In the genomic region with DNA sequence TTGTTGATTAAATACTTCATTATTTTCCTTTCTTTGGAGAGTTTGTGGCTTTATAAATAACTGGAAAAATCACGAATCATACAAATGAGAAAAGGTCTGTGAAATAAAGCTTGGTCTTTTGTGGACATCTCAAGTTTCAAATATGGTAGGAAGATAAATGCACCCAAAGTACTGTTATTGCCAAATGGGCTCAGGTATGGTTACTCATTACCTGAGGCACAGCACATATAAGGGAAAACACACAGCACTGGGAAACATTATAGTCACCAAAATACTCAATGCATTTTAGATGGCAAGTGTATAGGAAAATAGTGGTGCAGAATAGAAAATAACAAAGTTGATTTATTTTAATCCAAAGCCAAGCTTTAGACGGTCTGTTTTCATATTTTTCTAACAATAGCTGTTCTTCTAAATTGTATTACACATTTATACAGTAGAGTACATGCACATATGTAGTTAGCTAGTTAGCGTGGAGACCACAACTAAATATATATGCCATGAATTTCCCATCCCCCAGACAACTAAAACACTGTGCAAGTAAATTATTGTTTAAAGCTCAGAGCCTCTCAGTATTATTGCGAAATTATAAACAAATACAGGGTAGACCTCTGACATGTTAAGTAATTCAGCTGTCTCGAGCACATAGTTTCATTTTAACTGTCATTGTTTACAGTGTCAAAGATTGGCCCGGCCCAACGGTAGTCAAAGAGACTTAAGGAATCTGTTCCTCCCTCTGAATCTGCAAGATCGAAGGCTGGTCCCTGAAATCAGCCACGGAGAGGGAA, we compare ENCODE assay signal across 1 cellular context.
TF ChIP-seq lines count a peak whose summit lies in the region.

No MANE protein-coding gene starts in this region.

TF ChIP-seq in HepG2, 621 proteins besides CTCF, POLR2A, EP300 and RAD21 (continued from another document and continues in another):
- TF ChIP-seq, protein P1, sequence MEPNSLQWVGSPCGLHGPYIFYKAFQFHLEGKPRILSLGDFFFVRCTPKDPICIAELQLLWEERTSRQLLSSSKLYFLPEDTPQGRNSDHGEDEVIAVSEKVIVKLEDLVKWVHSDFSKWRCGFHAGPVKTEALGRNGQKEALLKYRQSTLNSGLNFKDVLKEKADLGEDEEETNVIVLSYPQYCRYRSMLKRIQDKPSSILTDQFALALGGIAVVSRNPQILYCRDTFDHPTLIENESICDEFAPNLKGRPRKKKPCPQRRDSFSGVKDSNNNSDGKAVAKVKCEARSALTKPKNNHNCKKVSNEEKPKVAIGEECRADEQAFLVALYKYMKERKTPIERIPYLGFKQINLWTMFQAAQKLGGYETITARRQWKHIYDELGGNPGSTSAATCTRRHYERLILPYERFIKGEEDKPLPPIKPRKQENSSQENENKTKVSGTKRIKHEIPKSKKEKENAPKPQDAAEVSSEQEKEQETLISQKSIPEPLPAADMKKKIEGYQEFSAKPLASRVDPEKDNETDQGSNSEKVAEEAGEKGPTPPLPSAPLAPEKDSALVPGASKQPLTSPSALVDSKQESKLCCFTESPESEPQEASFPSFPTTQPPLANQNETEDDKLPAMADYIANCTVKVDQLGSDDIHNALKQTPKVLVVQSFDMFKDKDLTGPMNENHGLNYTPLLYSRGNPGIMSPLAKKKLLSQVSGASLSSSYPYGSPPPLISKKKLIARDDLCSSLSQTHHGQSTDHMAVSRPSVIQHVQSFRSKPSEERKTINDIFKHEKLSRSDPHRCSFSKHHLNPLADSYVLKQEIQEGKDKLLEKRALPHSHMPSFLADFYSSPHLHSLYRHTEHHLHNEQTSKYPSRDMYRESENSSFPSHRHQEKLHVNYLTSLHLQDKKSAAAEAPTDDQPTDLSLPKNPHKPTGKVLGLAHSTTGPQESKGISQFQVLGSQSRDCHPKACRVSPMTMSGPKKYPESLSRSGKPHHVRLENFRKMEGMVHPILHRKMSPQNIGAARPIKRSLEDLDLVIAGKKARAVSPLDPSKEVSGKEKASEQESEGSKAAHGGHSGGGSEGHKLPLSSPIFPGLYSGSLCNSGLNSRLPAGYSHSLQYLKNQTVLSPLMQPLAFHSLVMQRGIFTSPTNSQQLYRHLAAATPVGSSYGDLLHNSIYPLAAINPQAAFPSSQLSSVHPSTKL (CRISPR knock-in tag; IDR thresholded peaks at IDR 0.05): peak; percentile 91
- peak; percentile 63 for TF ChIP-seq ZEB1 (IDR thresholded peaks at IDR 0.05; ENCODE audit: insufficient replicate concordance, low read depth)
- no peak; the same call in 1 of the 2 replicates for TF ChIP-seq ZNF772 (CRISPR knock-in tag; IDR thresholded peaks at IDR 0.05)
- TF ChIP-seq ZNF256 (CRISPR knock-in tag; conservative IDR thresholded peaks at IDR 0.05): no peak
- TF ChIP-seq PHF8 (CRISPR knock-in tag; IDR thresholded peaks at IDR 0.05): no peak
- no peak for TF ChIP-seq ARID2 (CRISPR knock-in tag; IDR thresholded peaks at IDR 0.05; ENCODE audit: borderline replicate concordance)
- TF ChIP-seq ZFAT (CRISPR knock-in tag; conservative IDR thresholded peaks at IDR 0.05): no peak
- TF ChIP-seq ZBTB1 (CRISPR knock-in tag; IDR thresholded peaks at IDR 0.05; ENCODE audit: borderline replicate concordance): no peak
- TF ChIP-seq ZNF569 (CRISPR knock-in tag; IDR thresholded peaks at IDR 0.05; ENCODE audit: borderline replicate concordance): no peak
- no peak for TF ChIP-seq SPEN (CRISPR knock-in tag; IDR thresholded peaks at IDR 0.05; ENCODE audit: low read depth)
- TF ChIP-seq ISL2 (CRISPR knock-in tag; IDR thresholded peaks at IDR 0.05): peak; percentile 76
- TF ChIP-seq, protein P2, sequence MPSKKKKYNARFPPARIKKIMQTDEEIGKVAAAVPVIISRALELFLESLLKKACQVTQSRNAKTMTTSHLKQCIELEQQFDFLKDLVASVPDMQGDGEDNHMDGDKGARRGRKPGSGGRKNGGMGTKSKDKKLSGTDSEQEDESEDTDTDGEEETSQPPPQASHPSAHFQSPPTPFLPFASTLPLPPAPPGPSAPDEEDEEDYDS (CRISPR knock-in tag; IDR thresholded peaks at IDR 0.05): no peak
- TF ChIP-seq MBNL3 (CRISPR knock-in tag; conservative IDR thresholded peaks at IDR 0.05): no peak
- TF ChIP-seq ARNT2 (CRISPR knock-in tag; IDR thresholded peaks at IDR 0.05; ENCODE audit: low read depth): no peak
- TF ChIP-seq, protein P3, sequence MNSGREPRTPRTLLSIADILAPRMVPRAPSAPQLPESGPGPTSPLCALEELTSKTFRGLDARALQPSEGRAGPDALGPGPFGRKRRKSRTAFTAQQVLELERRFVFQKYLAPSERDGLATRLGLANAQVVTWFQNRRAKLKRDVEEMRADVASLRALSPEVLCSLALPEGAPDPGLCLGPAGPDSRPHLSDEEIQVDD (CRISPR knock-in tag; IDR thresholded peaks at IDR 0.05; ENCODE audit: borderline replicate concordance): no peak
- peak; percentile 21; the same call in 1 of the 2 replicates for TF ChIP-seq THAP11 (CRISPR knock-in tag; IDR thresholded peaks at IDR 0.05)
- TF ChIP-seq MIXL1 (CRISPR knock-in tag; IDR thresholded peaks at IDR 0.05): peak; percentile 82
- no peak for TF ChIP-seq SOX6 (IDR thresholded peaks at IDR 0.05)
- peak; percentile 93 for TF ChIP-seq SOX6 (CRISPR knock-in tag; IDR thresholded peaks at IDR 0.05)
- TF ChIP-seq ZNF205 (CRISPR knock-in tag; IDR thresholded peaks at IDR 0.05): no peak
- no peak for TF ChIP-seq ZSCAN30 (CRISPR knock-in tag; IDR thresholded peaks at IDR 0.05)
- TF ChIP-seq, protein P4, sequence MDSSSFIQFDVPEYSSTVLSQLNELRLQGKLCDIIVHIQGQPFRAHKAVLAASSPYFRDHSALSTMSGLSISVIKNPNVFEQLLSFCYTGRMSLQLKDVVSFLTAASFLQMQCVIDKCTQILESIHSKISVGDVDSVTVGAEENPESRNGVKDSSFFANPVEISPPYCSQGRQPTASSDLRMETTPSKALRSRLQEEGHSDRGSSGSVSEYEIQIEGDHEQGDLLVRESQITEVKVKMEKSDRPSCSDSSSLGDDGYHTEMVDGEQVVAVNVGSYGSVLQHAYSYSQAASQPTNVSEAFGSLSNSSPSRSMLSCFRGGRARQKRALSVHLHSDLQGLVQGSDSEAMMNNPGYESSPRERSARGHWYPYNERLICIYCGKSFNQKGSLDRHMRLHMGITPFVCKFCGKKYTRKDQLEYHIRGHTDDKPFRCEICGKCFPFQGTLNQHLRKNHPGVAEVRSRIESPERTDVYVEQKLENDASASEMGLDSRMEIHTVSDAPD (CRISPR knock-in tag; IDR thresholded peaks at IDR 0.05): no peak; the same call in 1 of the 2 replicates
- no peak for TF ChIP-seq ZNF720 (CRISPR knock-in tag; IDR thresholded peaks at IDR 0.05)
- peak; percentile 86 for TF ChIP-seq FOXA3 (CRISPR knock-in tag; IDR thresholded peaks at IDR 0.05)
- no peak for TF ChIP-seq AKAP8 (CRISPR knock-in tag; IDR thresholded peaks at IDR 0.05)
- TF ChIP-seq, protein P5, sequence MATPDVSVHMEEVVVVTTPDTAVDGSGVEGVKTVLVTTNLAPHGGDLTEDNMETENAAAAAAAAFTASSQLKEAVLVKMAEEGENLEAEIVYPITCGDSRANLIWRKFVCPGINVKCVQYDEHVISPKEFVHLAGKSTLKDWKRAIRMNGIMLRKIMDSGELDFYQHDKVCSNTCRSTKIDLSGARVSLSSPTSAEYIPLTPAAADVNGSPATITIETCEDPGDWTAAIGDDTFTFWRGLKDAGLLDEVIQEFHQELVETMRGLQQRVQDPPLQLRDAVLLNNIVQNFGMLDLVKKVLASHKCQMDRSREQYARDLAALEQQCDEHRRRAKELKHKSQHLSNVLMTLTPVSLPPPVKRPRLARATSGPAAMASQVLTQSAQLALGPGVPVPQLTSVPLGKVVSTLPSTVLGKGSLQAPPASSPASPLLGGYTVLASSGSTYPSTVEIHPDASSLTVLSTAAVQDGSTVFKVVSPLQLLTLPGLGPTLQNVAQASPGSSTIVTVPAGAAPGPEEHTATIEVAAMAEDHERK (CRISPR knock-in tag; IDR thresholded peaks at IDR 0.05; ENCODE audit: low read depth): no peak
- TF ChIP-seq YEATS2 (CRISPR knock-in tag; IDR thresholded peaks at IDR 0.05; ENCODE audit: borderline replicate concordance): no peak
- no peak for TF ChIP-seq ZNF180 (CRISPR knock-in tag; IDR thresholded peaks at IDR 0.05; ENCODE audit: borderline replicate concordance, low read depth)
- TF ChIP-seq STAG1 (CRISPR knock-in tag; IDR thresholded peaks at IDR 0.05): no peak
- TF ChIP-seq RFX5 (IDR thresholded peaks at IDR 0.05; ENCODE audit: low read depth, low read length): no peak
- TF ChIP-seq ZNF264 (CRISPR knock-in tag; IDR thresholded peaks at IDR 0.05): no peak; the same call in none of the 2 replicates
- TF ChIP-seq ZNF10 (CRISPR knock-in tag; IDR thresholded peaks at IDR 0.05; ENCODE audit: borderline replicate concordance, low read depth): no peak
- TF ChIP-seq FOXP1 (IDR thresholded peaks at IDR 0.05): peak; percentile 87; the same call in 1 of the 2 replicates
- peak; percentile 94 for TF ChIP-seq FOXP1 (CRISPR knock-in tag; IDR thresholded peaks at IDR 0.05)
- no peak for TF ChIP-seq ZNF563 (CRISPR knock-in tag; IDR thresholded peaks at IDR 0.05)
- TF ChIP-seq ZNF788 (CRISPR knock-in tag; IDR thresholded peaks at IDR 0.05; ENCODE audit: borderline replicate concordance): no peak
- TF ChIP-seq, protein P6, sequence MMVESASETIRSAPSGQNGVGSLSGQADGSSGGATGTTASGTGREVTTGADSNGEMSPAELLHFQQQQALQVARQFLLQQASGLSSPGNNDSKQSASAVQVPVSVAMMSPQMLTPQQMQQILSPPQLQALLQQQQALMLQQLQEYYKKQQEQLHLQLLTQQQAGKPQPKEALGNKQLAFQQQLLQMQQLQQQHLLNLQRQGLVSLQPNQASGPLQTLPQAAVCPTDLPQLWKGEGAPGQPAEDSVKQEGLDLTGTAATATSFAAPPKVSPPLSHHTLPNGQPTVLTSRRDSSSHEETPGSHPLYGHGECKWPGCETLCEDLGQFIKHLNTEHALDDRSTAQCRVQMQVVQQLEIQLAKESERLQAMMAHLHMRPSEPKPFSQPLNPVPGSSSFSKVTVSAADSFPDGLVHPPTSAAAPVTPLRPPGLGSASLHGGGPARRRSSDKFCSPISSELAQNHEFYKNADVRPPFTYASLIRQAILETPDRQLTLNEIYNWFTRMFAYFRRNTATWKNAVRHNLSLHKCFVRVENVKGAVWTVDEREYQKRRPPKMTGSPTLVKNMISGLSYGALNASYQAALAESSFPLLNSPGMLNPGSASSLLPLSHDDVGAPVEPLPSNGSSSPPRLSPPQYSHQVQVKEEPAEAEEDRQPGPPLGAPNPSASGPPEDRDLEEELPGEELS (CRISPR knock-in tag; IDR thresholded peaks at IDR 0.05): peak; percentile 93
- no peak for TF ChIP-seq ERF (CRISPR knock-in tag; IDR thresholded peaks at IDR 0.05)
- TF ChIP-seq ATF1 (CRISPR knock-in tag; IDR thresholded peaks at IDR 0.05): no peak
- peak; percentile 65; the same call in 1 of the 2 replicates for TF ChIP-seq NR2C2 (CRISPR knock-in tag; IDR thresholded peaks at IDR 0.05; ENCODE audit: borderline replicate concordance)
- TF ChIP-seq HNRNPH1 (optimal IDR thresholded peaks at IDR 0.05; ENCODE audit: low read depth, low read length): no peak
- TF ChIP-seq, protein P7, sequence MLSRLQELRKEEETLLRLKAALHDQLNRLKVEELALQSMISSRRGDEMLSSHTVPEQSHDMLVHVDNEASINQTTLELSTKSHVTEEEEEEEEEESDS (CRISPR knock-in tag; IDR thresholded peaks at IDR 0.05; ENCODE audit: borderline replicate concordance): no peak
- TF ChIP-seq HDAC2 (CRISPR knock-in tag; IDR thresholded peaks at IDR 0.05): no peak
- peak; percentile 77 for TF ChIP-seq SRF (IDR thresholded peaks at IDR 0.05; ENCODE audit: low read depth, low read length)
- TF ChIP-seq, protein P8, sequence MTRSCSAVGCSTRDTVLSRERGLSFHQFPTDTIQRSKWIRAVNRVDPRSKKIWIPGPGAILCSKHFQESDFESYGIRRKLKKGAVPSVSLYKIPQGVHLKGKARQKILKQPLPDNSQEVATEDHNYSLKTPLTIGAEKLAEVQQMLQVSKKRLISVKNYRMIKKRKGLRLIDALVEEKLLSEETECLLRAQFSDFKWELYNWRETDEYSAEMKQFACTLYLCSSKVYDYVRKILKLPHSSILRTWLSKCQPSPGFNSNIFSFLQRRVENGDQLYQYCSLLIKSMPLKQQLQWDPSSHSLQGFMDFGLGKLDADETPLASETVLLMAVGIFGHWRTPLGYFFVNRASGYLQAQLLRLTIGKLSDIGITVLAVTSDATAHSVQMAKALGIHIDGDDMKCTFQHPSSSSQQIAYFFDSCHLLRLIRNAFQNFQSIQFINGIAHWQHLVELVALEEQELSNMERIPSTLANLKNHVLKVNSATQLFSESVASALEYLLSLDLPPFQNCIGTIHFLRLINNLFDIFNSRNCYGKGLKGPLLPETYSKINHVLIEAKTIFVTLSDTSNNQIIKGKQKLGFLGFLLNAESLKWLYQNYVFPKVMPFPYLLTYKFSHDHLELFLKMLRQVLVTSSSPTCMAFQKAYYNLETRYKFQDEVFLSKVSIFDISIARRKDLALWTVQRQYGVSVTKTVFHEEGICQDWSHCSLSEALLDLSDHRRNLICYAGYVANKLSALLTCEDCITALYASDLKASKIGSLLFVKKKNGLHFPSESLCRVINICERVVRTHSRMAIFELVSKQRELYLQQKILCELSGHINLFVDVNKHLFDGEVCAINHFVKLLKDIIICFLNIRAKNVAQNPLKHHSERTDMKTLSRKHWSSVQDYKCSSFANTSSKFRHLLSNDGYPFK (CRISPR knock-in tag; IDR thresholded peaks at IDR 0.05; ENCODE audit: borderline replicate concordance): no peak
- no peak for TF ChIP-seq FOXC1 (CRISPR knock-in tag; IDR thresholded peaks at IDR 0.05; ENCODE audit: borderline replicate concordance)
- TF ChIP-seq, protein P9, sequence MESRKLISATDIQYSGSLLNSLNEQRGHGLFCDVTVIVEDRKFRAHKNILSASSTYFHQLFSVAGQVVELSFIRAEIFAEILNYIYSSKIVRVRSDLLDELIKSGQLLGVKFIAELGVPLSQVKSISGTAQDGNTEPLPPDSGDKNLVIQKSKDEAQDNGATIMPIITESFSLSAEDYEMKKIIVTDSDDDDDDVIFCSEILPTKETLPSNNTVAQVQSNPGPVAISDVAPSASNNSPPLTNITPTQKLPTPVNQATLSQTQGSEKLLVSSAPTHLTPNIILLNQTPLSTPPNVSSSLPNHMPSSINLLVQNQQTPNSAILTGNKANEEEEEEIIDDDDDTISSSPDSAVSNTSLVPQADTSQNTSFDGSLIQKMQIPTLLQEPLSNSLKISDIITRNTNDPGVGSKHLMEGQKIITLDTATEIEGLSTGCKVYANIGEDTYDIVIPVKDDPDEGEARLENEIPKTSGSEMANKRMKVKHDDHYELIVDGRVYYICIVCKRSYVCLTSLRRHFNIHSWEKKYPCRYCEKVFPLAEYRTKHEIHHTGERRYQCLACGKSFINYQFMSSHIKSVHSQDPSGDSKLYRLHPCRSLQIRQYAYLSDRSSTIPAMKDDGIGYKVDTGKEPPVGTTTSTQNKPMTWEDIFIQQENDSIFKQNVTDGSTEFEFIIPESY (CRISPR knock-in tag; IDR thresholded peaks at IDR 0.05): no peak
- no peak for TF ChIP-seq SRY (CRISPR knock-in tag; IDR thresholded peaks at IDR 0.05)
- TF ChIP-seq DR1 (CRISPR knock-in tag; IDR thresholded peaks at IDR 0.05): no peak
- TF ChIP-seq, protein P10, sequence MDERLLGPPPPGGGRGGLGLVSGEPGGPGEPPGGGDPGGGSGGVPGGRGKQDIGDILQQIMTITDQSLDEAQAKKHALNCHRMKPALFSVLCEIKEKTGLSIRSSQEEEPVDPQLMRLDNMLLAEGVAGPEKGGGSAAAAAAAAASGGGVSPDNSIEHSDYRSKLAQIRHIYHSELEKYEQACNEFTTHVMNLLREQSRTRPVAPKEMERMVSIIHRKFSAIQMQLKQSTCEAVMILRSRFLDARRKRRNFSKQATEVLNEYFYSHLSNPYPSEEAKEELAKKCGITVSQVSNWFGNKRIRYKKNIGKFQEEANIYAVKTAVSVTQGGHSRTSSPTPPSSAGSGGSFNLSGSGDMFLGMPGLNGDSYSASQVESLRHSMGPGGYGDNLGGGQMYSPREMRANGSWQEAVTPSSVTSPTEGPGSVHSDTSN (CRISPR knock-in tag; IDR thresholded peaks at IDR 0.05): no peak
- peak; percentile 86 for TF ChIP-seq GFI1 (CRISPR knock-in tag; IDR thresholded peaks at IDR 0.05; ENCODE audit: borderline replicate concordance)
